1 cellular context compared by ENCODE assay signal in genomic region chr1:245988393-245989078, GRCh38.
TF ChIP-seq lines count a peak whose summit lies in the region.

No MANE protein-coding gene starts in this region.

TF ChIP-seq in K562, 482 proteins besides CTCF, POLR2A, EP300 and RAD21 (continued from another document):
- peak; percentile 76 for TF ChIP-seq DPF2 (IDR thresholded peaks at IDR 0.05)
- peak; percentile 40 for TF ChIP-seq CBFA2T2 (conservative IDR thresholded peaks at IDR 0.05)
- peak; percentile 72 for TF ChIP-seq L3MBTL2 (IDR thresholded peaks at IDR 0.05)
- peak; percentile 88 for TF ChIP-seq CHAMP1 (IDR thresholded peaks at IDR 0.05)
- peak in 1 of 2 experiments; percentile 18 for TF ChIP-seq AFF1 (IDR thresholded peaks at IDR 0.05; ENCODE audit: low read depth in 1 of 2, partially characterized antibody in 2 of 2)
- TF ChIP-seq PKNOX1 (IDR thresholded peaks at IDR 0.05), result peak; percentile 89
- no peak for TF ChIP-seq EZH2 (IDR thresholded peaks at IDR 0.05; ENCODE audit: borderline replicate concordance, low read depth, low read length)
- TF ChIP-seq SP1 (CRISPR knock-in tag; IDR thresholded peaks at IDR 0.05), result peak; percentile 64
- TF ChIP-seq, protein P1, sequence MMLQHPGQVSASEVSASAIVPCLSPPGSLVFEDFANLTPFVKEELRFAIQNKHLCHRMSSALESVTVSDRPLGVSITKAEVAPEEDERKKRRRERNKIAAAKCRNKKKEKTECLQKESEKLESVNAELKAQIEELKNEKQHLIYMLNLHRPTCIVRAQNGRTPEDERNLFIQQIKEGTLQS (IDR thresholded peaks at IDR 0.05), result peak; percentile 69
- TF ChIP-seq, protein P1 (CRISPR knock-in tag; conservative IDR thresholded peaks at IDR 0.05), result no peak
- TF ChIP-seq KDM1A (IDR thresholded peaks at IDR 0.05), result peak; percentile 39 to 56; a peak in 3 of 4 replicates
- TF ChIP-seq HDAC2 (IDR thresholded peaks at IDR 0.05), result peak; percentile 22
- TF ChIP-seq, protein P2, sequence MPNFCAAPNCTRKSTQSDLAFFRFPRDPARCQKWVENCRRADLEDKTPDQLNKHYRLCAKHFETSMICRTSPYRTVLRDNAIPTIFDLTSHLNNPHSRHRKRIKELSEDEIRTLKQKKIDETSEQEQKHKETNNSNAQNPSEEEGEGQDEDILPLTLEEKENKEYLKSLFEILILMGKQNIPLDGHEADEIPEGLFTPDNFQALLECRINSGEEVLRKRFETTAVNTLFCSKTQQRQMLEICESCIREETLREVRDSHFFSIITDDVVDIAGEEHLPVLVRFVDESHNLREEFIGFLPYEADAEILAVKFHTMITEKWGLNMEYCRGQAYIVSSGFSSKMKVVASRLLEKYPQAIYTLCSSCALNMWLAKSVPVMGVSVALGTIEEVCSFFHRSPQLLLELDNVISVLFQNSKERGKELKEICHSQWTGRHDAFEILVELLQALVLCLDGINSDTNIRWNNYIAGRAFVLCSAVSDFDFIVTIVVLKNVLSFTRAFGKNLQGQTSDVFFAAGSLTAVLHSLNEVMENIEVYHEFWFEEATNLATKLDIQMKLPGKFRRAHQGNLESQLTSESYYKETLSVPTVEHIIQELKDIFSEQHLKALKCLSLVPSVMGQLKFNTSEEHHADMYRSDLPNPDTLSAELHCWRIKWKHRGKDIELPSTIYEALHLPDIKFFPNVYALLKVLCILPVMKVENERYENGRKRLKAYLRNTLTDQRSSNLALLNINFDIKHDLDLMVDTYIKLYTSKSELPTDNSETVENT (CRISPR knock-in tag; IDR thresholded peaks at IDR 0.05), result peak; percentile 68; the same call in 1 of the 2 replicates
- TF ChIP-seq, protein P3, sequence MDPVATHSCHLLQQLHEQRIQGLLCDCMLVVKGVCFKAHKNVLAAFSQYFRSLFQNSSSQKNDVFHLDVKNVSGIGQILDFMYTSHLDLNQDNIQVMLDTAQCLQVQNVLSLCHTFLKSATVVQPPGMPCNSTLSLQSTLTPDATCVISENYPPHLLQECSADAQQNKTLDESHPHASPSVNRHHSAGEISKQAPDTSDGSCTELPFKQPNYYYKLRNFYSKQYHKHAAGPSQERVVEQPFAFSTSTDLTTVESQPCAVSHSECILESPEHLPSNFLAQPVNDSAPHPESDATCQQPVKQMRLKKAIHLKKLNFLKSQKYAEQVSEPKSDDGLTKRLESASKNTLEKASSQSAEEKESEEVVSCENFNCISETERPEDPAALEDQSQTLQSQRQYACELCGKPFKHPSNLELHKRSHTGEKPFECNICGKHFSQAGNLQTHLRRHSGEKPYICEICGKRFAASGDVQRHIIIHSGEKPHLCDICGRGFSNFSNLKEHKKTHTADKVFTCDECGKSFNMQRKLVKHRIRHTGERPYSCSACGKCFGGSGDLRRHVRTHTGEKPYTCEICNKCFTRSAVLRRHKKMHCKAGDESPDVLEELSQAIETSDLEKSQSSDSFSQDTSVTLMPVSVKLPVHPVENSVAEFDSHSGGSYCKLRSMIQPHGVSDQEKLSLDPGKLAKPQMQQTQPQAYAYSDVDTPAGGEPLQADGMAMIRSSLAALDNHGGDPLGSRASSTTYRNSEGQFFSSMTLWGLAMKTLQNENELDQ (CRISPR knock-in tag; IDR thresholded peaks at IDR 0.05; ENCODE audit: borderline replicate concordance), result 0 out of 2 replicates have a peak, but pooled peaks have one; percentile 12
- no peak; the same call in 1 of the 2 replicates for TF ChIP-seq ZNF395 (CRISPR knock-in tag; IDR thresholded peaks at IDR 0.05)
- peak; percentile 40; the same call in 1 of the 2 replicates for TF ChIP-seq CBFA2T3 (IDR thresholded peaks at IDR 0.05)
